In the genomic region with DNA sequence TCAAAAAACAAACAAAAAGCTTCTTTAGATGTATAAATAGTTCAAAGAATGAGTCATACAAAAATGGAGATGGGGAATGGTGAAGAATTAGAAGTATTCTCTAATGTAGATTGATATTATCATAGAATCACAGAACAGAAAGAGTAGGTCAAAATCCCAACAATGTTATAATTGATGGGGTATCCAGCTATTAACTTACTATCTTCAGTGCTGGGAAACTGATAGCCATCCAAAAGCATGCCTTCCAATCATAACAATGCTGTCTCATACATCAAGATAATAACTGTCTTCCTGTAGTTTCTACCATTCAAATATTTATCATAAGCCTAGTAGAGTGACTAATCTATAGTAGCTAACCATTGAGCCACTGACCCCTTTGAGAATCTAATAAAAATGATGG, we compare ENCODE assay signal across 24 cellular contexts.
"Had no signal": no experiment of that assay in that cellular context is flagged by ENCODE, and none has a peak within 500 bp of the region (broad histone marks: within the 10 kb centered on the region; RNA-seq: fewer than 3 reads in every experiment).

No MANE protein-coding gene starts in this region.

- H3K36me3 ChIP-seq: stomach, suprapubic skin, thoracic aorta, thyroid gland, tibial artery, tibial nerve, transverse colon, upper lobe of left lung, upper lobe of right lung, uterus, vagina had no signal

- H3K4me1 ChIP-seq: stomach, suprapubic skin, thyroid gland, tibial artery, tibial nerve, transverse colon, upper lobe of left lung, upper lobe of right lung, uterus, vagina had no signal

- H3K9me3 ChIP-seq: stomach, suprapubic skin, testis, thoracic aorta, thyroid gland, tibial artery, transverse colon, upper lobe of left lung, upper lobe of right lung, uterus, vagina had no signal

- H3K27ac ChIP-seq: stomach, suprapubic skin, testis, thoracic aorta, thyroid gland, tibial artery, tibial nerve, transverse colon, upper lobe of left lung, upper lobe of right lung, uterus, vagina had no signal

- DNase-seq: stimulated activated CD4-positive, alpha-beta T cell treated with anti-CD3 and anti-CD28 coated beads, Interleukin-2, amount 100 ng/mL, for 48 hours; stimulated activated CD4-positive, alpha-beta T cell treated with anti-CD3 and anti-CD28 coated beads, Interleukin-4, amount 100 ng/mL, for 1 hour; stimulated activated CD4-positive, alpha-beta T cell treated with anti-CD3 and anti-CD28 coated beads, Interleukin-4, amount 100 ng/mL, for 24 hours; stimulated activated CD4-positive, alpha-beta T cell treated with anti-CD3 and anti-CD28 coated beads, Interleukin-4, amount 100 ng/mL, for 4 hours; stimulated activated CD8-positive, alpha-beta memory T cell treated with anti-CD3 and anti-CD28 coated beads, Interleukin-4, amount 100 ng/mL, for 48 hours; stimulated activated naive B cell treated with anti-CD40 and anti-IgM and Interleukin-4, amounts not matched to agents 10 μg/mL and 1 μg/mL and 100 μg/mL, for 72 hours; stimulated activated naive CD4-positive, alpha-beta T cell; stimulated activated naive CD4-positive, alpha-beta T cell treated with Interleukin-2 at 50 U/mL for 16 hours; stimulated activated naive CD8-positive, alpha-beta T cell treated with anti-CD3 and anti-CD28 coated beads, Interleukin-15, amount 100 ng/mL, for 72 hours; stimulated activated naive CD8-positive, alpha-beta T cell treated with anti-CD3 and anti-CD28 coated beads, Interleukin-15, Interleukin-2, amounts not matched to agents 100 U/mL and 50 U/mL, for 24 hours; stomach; substantia nigra; testis; thyroid gland; tibial artery; transverse colon; upper lobe of left lung; upper lobe of right lung; uterus had no signal

- H3K4me3 ChIP-seq: stomach, suprapubic skin, testis, thoracic aorta, thyroid gland, tibial artery, tibial nerve, transverse colon, upper lobe of left lung, upper lobe of right lung, uterus, vagina had no signal

- ATAC-seq: stimulated activated memory B cell treated with anti-CD40 and anti-IgM and Interleukin-4, amounts not matched to agents 10 μg/mL and 1 μg/mL and 100 μg/mL, for 72 hours; stimulated activated naive B cell treated with anti-CD40 and anti-IgM and Interleukin-4, amounts not matched to agents 10 μg/mL and 1 μg/mL and 100 μg/mL, for 72 hours; stimulated activated naive CD8-positive, alpha-beta T cell treated with anti-CD3 and anti-CD28 coated beads, Interleukin-15, Interleukin-2, amounts not matched to agents 100 U/mL and 50 U/mL, for 24 hours; upper lobe of right lung had no signal

- H3K27me3 ChIP-seq: stomach, suprapubic skin, testis, thyroid gland, tibial artery, tibial nerve, transverse colon, upper lobe of left lung, upper lobe of right lung, uterus, vagina had no signal
